ENCODE assay signal across 8 cellular contexts in the genomic region with DNA sequence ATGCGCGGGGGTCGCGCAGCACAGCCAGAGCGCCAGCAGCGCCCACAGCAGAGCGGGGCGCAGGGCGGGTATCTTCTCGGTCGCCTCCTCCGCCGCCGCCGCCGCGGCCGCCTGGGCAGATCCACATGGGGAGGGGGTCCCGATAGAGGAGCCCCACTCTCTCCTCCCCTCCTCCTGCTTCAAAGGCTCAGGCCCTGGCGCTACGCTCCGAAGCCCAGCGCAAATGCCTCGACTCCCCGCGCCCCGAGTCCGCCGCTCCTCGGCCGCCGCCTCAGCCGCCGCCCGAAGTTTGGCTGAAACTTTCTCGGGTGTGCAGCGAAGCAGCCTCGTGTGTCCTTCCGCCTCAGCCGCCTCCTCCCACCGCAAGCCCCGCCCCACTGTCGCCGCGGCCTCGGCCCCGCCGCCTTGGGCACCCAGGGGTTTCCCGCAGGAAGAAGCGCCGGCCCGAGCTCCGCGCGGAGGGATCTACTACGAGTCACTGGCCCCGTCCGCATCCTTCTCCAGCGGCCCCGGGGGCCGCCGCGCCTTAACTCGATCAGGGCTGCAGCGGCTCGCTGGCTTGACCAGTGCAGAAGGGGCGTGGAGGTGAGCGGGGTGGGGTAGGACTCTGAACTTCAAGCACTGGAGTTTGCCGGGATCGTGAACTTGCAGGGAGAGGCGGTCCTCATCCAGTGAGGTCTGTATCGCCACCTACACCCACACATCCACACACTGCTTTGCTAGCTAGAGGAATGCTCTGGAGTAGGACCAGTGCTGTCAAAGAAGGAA. TPM values are rescaled to one million over a fixed set of nuclear protein-coding genes. Genes with fewer than 3 reads are reported as not detected.
DNase-seq lines count a peak whose midpoint lies in the region; ATAC-seq and TF ChIP-seq lines count a peak whose summit lies in the region.
"Not testable (repeated sequence)": the region's sequence is repeated elsewhere in the genome, so short reads cannot be mapped to it uniquely, and the experiment has no call there.

TSS of gene NOTCH2NLA (minus strand) at position 312 of the 768 bp plus-strand sequence. CDS start 39,684 bp downstream, outside the sequence.

- peak; percentile 78 for ATAC-seq in RWPE2 (ENCODE audit: low read depth)

- not testable (repeated sequence) for DNase-seq in AG09309 (ENCODE audit: low read depth)
- peak; percentile 0 for DNase-seq in HCEC 1CT
- peak; percentile 4 for DNase-seq in RWPE2 (ENCODE audit: low spot score)
- peak; percentile 81 for DNase-seq in activated CD8-positive, alpha-beta memory T cell treated with anti-CD3 and anti-CD28 coated beads, Interleukin-2, amount 50 U/mL, for 48 hours
- peak; percentile 70 for DNase-seq in central memory CD4-positive, alpha-beta T cell
- peak; percentile 52 for DNase-seq in right atrium auricular region (ENCODE audit: low spot score)
- peak; percentile 11 for DNase-seq in stimulated activated CD8-positive, alpha-beta memory T cell treated with anti-CD3 and anti-CD28 coated beads, Interleukin-15, amount 100 ng/mL, for 1 hour (ENCODE audit: low read depth)

- H3K27ac ChIP-seq in RWPE2 (ENCODE audit: poor library complexity, severe bottlenecking): peak within 1 kb of the TSS; percentile 55
- peak within 1 kb of the TSS; percentile 64 to 82 for H3K27ac ChIP-seq in right atrium auricular region
- H3K27ac ChIP-seq in neutrophil: peak within 1 kb of the TSS; percentile 73

- not testable (repeated sequence) for H3K27me3 ChIP-seq in RWPE2 (ENCODE audit: insufficient read depth, poor library complexity, severe bottlenecking); right atrium auricular region; neutrophil

- H3K9me3 ChIP-seq in RWPE2 (ENCODE audit: severe bottlenecking); right atrium auricular region; neutrophil: not testable (repeated sequence)

- H3K4me1 ChIP-seq in RWPE2 (ENCODE audit: insufficient read depth, poor library complexity, severe bottlenecking); right atrium auricular region; neutrophil (ENCODE audit: control insufficient read depth in 1 of 2, insufficient read depth in 1 of 2, low read depth in 1 of 2, low read length in 1 of 2): not testable (repeated sequence)

- H3K4me3 ChIP-seq in AG09309 (ENCODE audit: control insufficient read depth, low read depth, low read length) (peak within 1 kb of the TSS; percentile 51), RWPE2 (ENCODE audit: severe bottlenecking) (peak within 1 kb of the TSS; percentile 44), right atrium auricular region (peak within 1 kb of the TSS; percentile 52 to 64), neutrophil (ENCODE audit: low read depth in 1 of 2, low read length in 1 of 2) (peak within 1 kb of the TSS; percentile 55 to 71)

- not testable (repeated sequence) for H3K36me3 ChIP-seq in RWPE2 (ENCODE audit: low read depth); right atrium auricular region; neutrophil

- not testable (repeated sequence) for TF ChIP-seq CTCF in AG09309 (IDR thresholded peaks at IDR 0.05; ENCODE audit: control insufficient read depth, insufficient read depth, low read depth, low read length, missing control alignments); RWPE2 (IDR thresholded peaks at IDR 0.05; ENCODE audit: poor library complexity, severe bottlenecking); right atrium auricular region (IDR thresholded peaks at IDR 0.05); neutrophil (IDR thresholded peaks at IDR 0.05)

RNA-seq across cellular contexts. Expression of gene NOTCH2NLA, which starts in this region (rescaled TPM):
- 10 to 100 TPM; 18.9 to 20.8 TPM for total RNA-seq in right atrium auricular region
